In genomic region chr9:131478421-131478868, GRCh38 we compare ENCODE assay signal across 2 cellular contexts.
TF ChIP-seq lines count a peak whose summit lies in the region.

No MANE protein-coding gene starts in this region.

TF ChIP-seq in HEK293, 187 proteins besides CTCF, POLR2A, EP300 and RAD21 (continued from another document):
- TF ChIP-seq ZNF140 (tag by site-specific recombination; IDR thresholded peaks at IDR 0.05), result no peak
- TF ChIP-seq ZSCAN5A (tag by site-specific recombination; IDR thresholded peaks at IDR 0.05), result no peak
- TF ChIP-seq OVOL3 (tag by site-specific recombination; IDR thresholded peaks at IDR 0.05), result no peak
- no peak for TF ChIP-seq ZNF654 (tag by site-specific recombination; IDR thresholded peaks at IDR 0.05; ENCODE audit: low read depth)
- TF ChIP-seq ZNF488 (tag by site-specific recombination; IDR thresholded peaks at IDR 0.05), result no peak
- no peak for TF ChIP-seq ZNF175 (tag by site-specific recombination; IDR thresholded peaks at IDR 0.05)
- TF ChIP-seq ZXDB (tag by site-specific recombination; IDR thresholded peaks at IDR 0.05), result no peak
- no peak for TF ChIP-seq ZNF473 (tag by site-specific recombination; IDR thresholded peaks at IDR 0.05)
- TF ChIP-seq SP3 (tag by site-specific recombination; IDR thresholded peaks at IDR 0.05), result no peak
- no peak for TF ChIP-seq GLIS1 (tag by site-specific recombination; IDR thresholded peaks at IDR 0.05)

TF ChIP-seq in K562, 482 proteins besides CTCF, POLR2A, EP300 and RAD21 (continued from another document):
- TF ChIP-seq CTCFL (IDR thresholded peaks at IDR 0.05; ENCODE audit: borderline replicate concordance, insufficient read depth, low read depth, low read length, poor library complexity, severe bottlenecking), result peak; percentile 79
- no peak for TF ChIP-seq NFIC (IDR thresholded peaks at IDR 0.05)
- TF ChIP-seq ZNF740 (CRISPR knock-in tag; IDR thresholded peaks at IDR 0.05), result 0 out of 2 replicates have a peak, but pooled peaks have one; percentile 41
- TF ChIP-seq ZNF740 (tag; IDR thresholded peaks at IDR 0.05), result 0 out of 4 replicates have a peak, but pooled peaks of 1 of the 2 experiments have one; percentile 54
- TF ChIP-seq VEZF1 (CRISPR knock-in tag; IDR thresholded peaks at IDR 0.05), result peak; percentile 42; the same call in 1 of the 2 replicates
- TF ChIP-seq ZFP1 (CRISPR knock-in tag; IDR thresholded peaks at IDR 0.05), result no peak
- TF ChIP-seq NBN (IDR thresholded peaks at IDR 0.05; ENCODE audit: low read depth), result no peak
- TF ChIP-seq ZBTB9 (CRISPR knock-in tag; IDR thresholded peaks at IDR 0.05), result no peak
- no peak for TF ChIP-seq WHSC1 (IDR thresholded peaks at IDR 0.05; ENCODE audit: low read length)
